Comparison of ENCODE assay signal across 2 cellular contexts in genomic region chr19:54673222-54673621, GRCh38.
TF ChIP-seq lines count a peak whose summit lies in the region.

No MANE protein-coding gene starts in this region.

TF ChIP-seq in A549, 52 proteins besides CTCF, POLR2A, EP300 and RAD21:
- peak; percentile 86 for TF ChIP-seq MAFK (IDR thresholded peaks at IDR 0.05; ENCODE audit: partially characterized antibody)
- no peak for TF ChIP-seq HOXA7 (CRISPR knock-in tag; IDR thresholded peaks at IDR 0.05)

TF ChIP-seq in K562, 482 proteins besides CTCF, POLR2A, EP300 and RAD21:
- TF ChIP-seq MAFG (tag; conservative IDR thresholded peaks at IDR 0.05) (peak; percentile 77), ZNF316 (IDR thresholded peaks at IDR 0.05) (peak; percentile 86), MAFF (IDR thresholded peaks at IDR 0.05; ENCODE audit: low read length) (peak; percentile 69), ZNF217 (CRISPR knock-in tag; IDR thresholded peaks at IDR 0.05) (no peak), MAFK (IDR thresholded peaks at IDR 0.05; ENCODE audit: low read length) (peak; percentile 79), C11orf30 (IDR thresholded peaks at IDR 0.05; ENCODE audit: low read depth) (peak; percentile 83), CAMTA2 (CRISPR knock-in tag; conservative IDR thresholded peaks at IDR 0.05) (no peak)
